In the genomic region with DNA sequence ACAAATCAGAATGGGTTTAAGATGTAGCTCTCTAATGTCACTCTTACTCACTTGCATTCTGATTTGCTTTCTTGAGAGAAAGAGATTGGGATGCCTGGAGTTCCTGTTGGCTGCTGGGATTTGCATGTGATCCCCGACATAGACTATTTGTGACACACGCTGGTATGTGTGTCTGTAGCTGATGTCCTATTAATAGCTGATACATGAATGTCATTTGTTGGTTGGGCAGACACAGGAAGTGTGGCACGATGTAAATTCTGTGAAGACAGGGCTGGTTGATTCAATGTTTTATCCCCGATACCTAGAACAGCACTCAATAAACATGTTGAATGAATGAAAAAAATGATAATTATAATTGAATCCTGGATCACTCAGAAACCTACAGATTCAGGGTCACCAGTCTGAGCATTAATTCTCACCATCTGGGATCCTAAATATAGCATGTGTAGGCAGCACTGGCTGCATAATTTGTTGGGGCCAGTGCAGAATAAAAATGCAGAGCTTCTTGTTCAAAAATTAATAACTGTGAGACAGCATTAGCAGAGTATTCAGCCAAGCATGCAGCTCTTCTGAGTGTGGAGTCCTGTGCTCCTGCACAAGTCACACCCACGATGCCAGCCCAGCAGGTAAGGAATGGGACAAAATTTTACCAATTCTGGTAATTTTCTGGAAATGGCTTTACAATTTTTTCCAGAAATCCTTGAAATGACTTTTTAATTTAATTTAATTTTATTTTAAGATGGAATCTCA, we compare ENCODE assay signal across 10 cellular contexts. TPM values are rescaled to one million over a fixed set of nuclear protein-coding genes. Genes with fewer than 3 reads are reported as not detected.
A peak's percentile ranks its signal among the peaks of the same experiment; 100 is the strongest.
DNase-seq lines count a peak whose midpoint lies in the region; ATAC-seq lines count a peak whose summit lies in the region.
"Had no signal": no experiment of that assay in that cellular context is flagged by ENCODE, and none has a peak within 500 bp of the region (broad histone marks: within the 10 kb centered on the region; RNA-seq: fewer than 3 reads in every experiment).

No MANE protein-coding gene starts in this region.

- peaks cover 15 to 63% (median 41%) of the 10 kb centered on the region in 7 donors for H3K4me1 Mint-ChIP-seq in naive thymus-derived CD4-positive, alpha-beta T cell
- peaks cover 23% of the 10 kb centered on the region for H3K4me1 Mint-ChIP-seq in activated T-helper 2 cell treated with anti-CD3 and anti-CD28 coated beads, Interferon-gamma antibody, Interleukin-2, Interleukin-4, amounts not matched to agents 10 μg/mL and 5 μg/mL and 100 μg/mL, durations not matched to agents 14 hours and 24 hours and 36 hours (ENCODE audit: low read depth)
- H3K4me1 Mint-ChIP-seq in activated naive CD4-positive, alpha-beta T cell treated with anti-CD3 and anti-CD28 coated beads for 36 hours (ENCODE audit: low read depth) = peaks cover 31% of the 10 kb centered on the region

- POLR2A ChIA-PET in naive thymus-derived CD4-positive, alpha-beta T cell (lab: Charles Lee) = interaction anchor here (1.0 kb wide), 1 partner anchor 10 kb away, joined by 3 read pairs; no protein-coding TSS in a partner anchor

- no peaks in the 10 kb centered on the region for H3K27me3 Mint-ChIP-seq in naive thymus-derived CD4-positive, alpha-beta T cell
- H3K27me3 Mint-ChIP-seq in activated T-helper 2 cell treated with anti-CD3 and anti-CD28 coated beads, Interferon-gamma antibody, Interleukin-2, Interleukin-4, amounts not matched to agents 10 μg/mL and 5 μg/mL and 100 μg/mL, durations not matched to agents 14 hours and 24 hours and 36 hours (ENCODE audit: low read depth) = no peaks in the 10 kb centered on the region
- no peaks in the 10 kb centered on the region for H3K27me3 Mint-ChIP-seq in activated naive CD4-positive, alpha-beta T cell treated with anti-CD3 and anti-CD28 coated beads for 36 hours (ENCODE audit: low read depth)

- no peaks in the 10 kb centered on the region for H3K9me3 ChIP-seq in KOPT-K1 (ENCODE audit: insufficient read depth, low read length, poor library complexity, severe bottlenecking)
- H3K9me3 ChIP-seq in naive thymus-derived CD4-positive, alpha-beta T cell (ENCODE audit: control insufficient read depth in 2 of 3, low read length in 3 of 3) = no peaks in the 10 kb centered on the region

- peak overlapping the region in 4 of 10 donors; percentile 11 to 40 (median 28) for H3K4me3 Mint-ChIP-seq in naive thymus-derived CD4-positive, alpha-beta T cell
- no peak overlapping the region for H3K4me3 Mint-ChIP-seq in activated T-helper 2 cell treated with anti-CD3 and anti-CD28 coated beads, Interferon-gamma antibody, Interleukin-2, Interleukin-4, amounts not matched to agents 10 μg/mL and 5 μg/mL and 100 μg/mL, durations not matched to agents 14 hours and 24 hours and 36 hours (ENCODE audit: low read depth)
- no peak overlapping the region for H3K4me3 Mint-ChIP-seq in activated naive CD4-positive, alpha-beta T cell treated with anti-CD3 and anti-CD28 coated beads for 36 hours

- no peaks in the 10 kb centered on the region for H3K4me1 ChIP-seq in naive thymus-derived CD4-positive, alpha-beta T cell (ENCODE audit: control insufficient read depth in 2 of 2, insufficient read depth in 2 of 2, low read length in 2 of 2)

- DNase-seq in naive thymus-derived CD4-positive, alpha-beta T cell = no peak
- DNase-seq in NCI-H446 treated with DMSO at 0.1 percent for 48 hours (lab: John Stamatoyannopoulos, UW) = no peak
- DNase-seq in NOMO-1 treated with dmso at 0.1 percent for 144 hours (lab: John Stamatoyannopoulos, UW; ENCODE audit: unreplicated experiment) = no peak
- no peak for DNase-seq in activated T-helper 2 cell treated with anti-CD3 and anti-CD28 coated beads, Interferon-gamma antibody, Interleukin-2, Interleukin-4, amounts not matched to agents 10 μg/mL and 5 μg/mL and 100 μg/mL, durations not matched to agents 14 hours and 24 hours and 36 hours (ENCODE audit: low spot score)
- no peak for DNase-seq in activated naive CD4-positive, alpha-beta T cell treated with anti-CD3 and anti-CD28 coated beads for 36 hours
- DNase-seq: cortex of kidney, NCI-H2081 had no signal

- no peaks in the 10 kb centered on the region for H3K36me3 ChIP-seq in KOPT-K1 (ENCODE audit: insufficient read depth, low read length)
- no peaks in the 10 kb centered on the region for H3K36me3 ChIP-seq in naive thymus-derived CD4-positive, alpha-beta T cell (ENCODE audit: control insufficient read depth in 2 of 3, insufficient read depth in 3 of 3, low read length in 3 of 3)

- CTCF ChIA-PET in naive thymus-derived CD4-positive, alpha-beta T cell (lab: Charles Lee) = interaction anchor here (1.2 kb wide), 1 partner anchor 32 kb away, joined by 3 read pairs; no protein-coding TSS in a partner anchor
- CTCF ChIA-PET in activated naive CD4-positive, alpha-beta T cell treated with anti-CD3 and anti-CD28 coated beads for 36 hours (lab: Charles Lee) = interaction anchor here (0.5 to 1.8 kb wide), 7 partner anchors 15 to 565 kb away, joined by 3 to 6 read pairs (median 4); no protein-coding TSS in a partner anchor

- peak overlapping the region; percentile 43 for H3K27ac ChIP-seq in KOPT-K1 (ENCODE audit: low read depth, low read length, poor library complexity, severe bottlenecking)
- peak overlapping the region; percentile 40 for H3K27ac ChIP-seq in naive thymus-derived CD4-positive, alpha-beta T cell (ENCODE audit: low read depth, low read length)

- intact Hi-C loops in naive thymus-derived CD4-positive, alpha-beta T cell (cut with micrococcal nuclease) = no loop called here
- intact Hi-C loops in activated T-helper 2 cell treated with anti-CD3 and anti-CD28 coated beads, Interferon-gamma antibody, Interleukin-2, Interleukin-4, amounts not matched to agents 10 μg/mL and 5 μg/mL and 100 μg/mL, durations not matched to agents 14 hours and 24 hours and 36 hours (cut with micrococcal nuclease) = no loop called here
- intact Hi-C loops in activated naive CD4-positive, alpha-beta T cell treated with anti-CD3 and anti-CD28 coated beads for 36 hours (cut with micrococcal nuclease) = no loop called here

- no peaks in the 10 kb centered on the region for H3K9me3 Mint-ChIP-seq in naive thymus-derived CD4-positive, alpha-beta T cell
- no peaks in the 10 kb centered on the region for H3K9me3 Mint-ChIP-seq in activated T-helper 2 cell treated with anti-CD3 and anti-CD28 coated beads, Interferon-gamma antibody, Interleukin-2, Interleukin-4, amounts not matched to agents 10 μg/mL and 5 μg/mL and 100 μg/mL, durations not matched to agents 14 hours and 24 hours and 36 hours
- H3K9me3 Mint-ChIP-seq in activated naive CD4-positive, alpha-beta T cell treated with anti-CD3 and anti-CD28 coated beads for 36 hours = no peaks in the 10 kb centered on the region

- H3K27ac Mint-ChIP-seq in naive thymus-derived CD4-positive, alpha-beta T cell = peak overlapping the region in 5 of 9 donors; percentile 4 to 72 (median 50)
- H3K27ac Mint-ChIP-seq in activated T-helper 2 cell treated with anti-CD3 and anti-CD28 coated beads, Interferon-gamma antibody, Interleukin-2, Interleukin-4, amounts not matched to agents 10 μg/mL and 5 μg/mL and 100 μg/mL, durations not matched to agents 14 hours and 24 hours and 36 hours = no peak overlapping the region
- H3K27ac Mint-ChIP-seq in activated naive CD4-positive, alpha-beta T cell treated with anti-CD3 and anti-CD28 coated beads for 36 hours = no peak overlapping the region

- H3K4me3 ChIP-seq in naive thymus-derived CD4-positive, alpha-beta T cell (ENCODE audit: low read length) = no peak overlapping the region

- no peaks in the 10 kb centered on the region for H3K27me3 ChIP-seq in naive thymus-derived CD4-positive, alpha-beta T cell (ENCODE audit: control insufficient read depth in 2 of 2, insufficient read depth in 2 of 2, low read length in 2 of 2)

- peaks cover 0 to 28% (median 0%) of the 10 kb centered on the region in 5 donors for H3K36me3 Mint-ChIP-seq in naive thymus-derived CD4-positive, alpha-beta T cell
- H3K36me3 Mint-ChIP-seq in activated T-helper 2 cell treated with anti-CD3 and anti-CD28 coated beads, Interferon-gamma antibody, Interleukin-2, Interleukin-4, amounts not matched to agents 10 μg/mL and 5 μg/mL and 100 μg/mL, durations not matched to agents 14 hours and 24 hours and 36 hours (ENCODE audit: low read depth) = peaks cover 2% of the 10 kb centered on the region
- no peaks in the 10 kb centered on the region for H3K36me3 Mint-ChIP-seq in activated naive CD4-positive, alpha-beta T cell treated with anti-CD3 and anti-CD28 coated beads for 36 hours (ENCODE audit: low read depth)

- ATAC-seq in GM18858 (IDR thresholded peaks at IDR 0.05; ENCODE audit: unreplicated experiment) = peak; percentile 96
- ATAC-seq in GM21825 (IDR thresholded peaks at IDR 0.05; ENCODE audit: unreplicated experiment) = peak; percentile 93
- ATAC-seq in naive thymus-derived CD4-positive, alpha-beta T cell = peak; percentile 46

RNA-seq across cellular contexts. Expression of gene SOCS2, which starts 35.5 kb away (rescaled TPM):
- 10 to 100 TPM in 3 of 5 experiments, 1 to 10 TPM in 2; 2.5 to 46.7 (median 34.7) TPM for total RNA-seq in naive thymus-derived CD4-positive, alpha-beta T cell
- 10 to 100 TPM; 22.6 to 46.0 TPM for polyA plus RNA-seq in naive thymus-derived CD4-positive, alpha-beta T cell
- total RNA-seq in activated T-helper 2 cell treated with anti-CD3 and anti-CD28 coated beads, Interferon-gamma antibody, Interleukin-2, Interleukin-4, amounts not matched to agents 10 μg/mL and 5 μg/mL and 100 μg/mL, durations not matched to agents 14 hours and 24 hours and 36 hours = 34.9 and 37.3 TPM in 2 replicates
- 10 to 100 TPM; 15.9 to 17.5 TPM for total RNA-seq in activated naive CD4-positive, alpha-beta T cell treated with anti-CD3 and anti-CD28 coated beads for 36 hours

Comparison
In these comparisons a context has a peak if more than half of its experiments do, and no peak if none do; other contexts are left out.
1. ATAC-seq: peak in every context shown above with its lines; median percentile 96 in GM18858; 93 in GM21825; 46 in naive thymus-derived CD4-positive, alpha-beta T cell.
2. H3K27ac Mint-ChIP-seq: peak in naive thymus-derived CD4-positive, alpha-beta T cell (5 of 9); none in activated T-helper 2 cell treated with anti-CD3 and anti-CD28 coated beads, Interferon-gamma antibody, Interleukin-2, Interleukin-4, amounts not matched to agents 10 μg/mL and 5 μg/mL and 100 μg/mL, durations not matched to agents 14 hours and 24 hours and 36 hours (single experiment) and activated naive CD4-positive, alpha-beta T cell treated with anti-CD3 and anti-CD28 coated beads for 36 hours (single experiment).